In the genomic region with DNA sequence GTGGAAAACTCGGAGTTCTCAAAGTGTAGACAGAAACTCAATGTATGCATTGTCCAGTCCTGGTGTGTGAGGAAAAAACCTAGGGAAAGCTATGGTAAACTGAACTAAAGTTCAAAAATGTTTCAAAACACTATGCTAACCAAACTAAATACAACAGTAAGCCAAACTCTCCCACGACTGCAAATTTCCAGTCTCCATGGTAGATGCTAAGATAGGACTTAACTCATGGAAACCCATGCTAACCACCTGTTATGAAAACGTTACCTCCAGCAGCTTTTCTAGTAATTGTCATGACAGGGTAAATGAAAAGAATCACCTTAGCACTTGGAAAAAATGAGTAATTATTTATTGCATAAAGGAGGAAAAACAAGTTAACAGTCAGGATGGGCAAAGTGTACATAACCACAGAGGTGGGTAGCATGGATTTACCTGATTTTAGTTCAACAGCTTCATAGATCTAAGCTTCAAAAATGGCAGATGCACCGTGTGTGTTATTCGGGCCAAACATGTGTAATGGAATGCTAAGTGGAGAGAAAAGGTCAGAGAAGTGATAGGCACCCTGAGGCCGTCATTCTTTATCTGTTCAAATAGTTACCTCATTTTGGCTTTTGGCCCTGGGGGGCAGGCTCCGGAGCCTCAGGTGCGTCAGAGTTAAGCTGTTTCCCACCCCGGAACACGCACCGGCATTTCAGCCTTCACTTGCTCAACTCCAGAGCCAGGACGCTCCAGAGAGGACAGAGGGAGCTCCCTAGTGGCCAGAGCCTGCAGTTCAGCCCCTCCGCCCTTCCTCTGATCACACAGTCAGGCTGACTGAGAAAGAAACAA, we compare ENCODE assay signal across 1 cellular context.
TF ChIP-seq lines count a peak whose summit lies in the region.

No MANE protein-coding gene starts in this region.

TF ChIP-seq in HepG2, 621 proteins besides CTCF, POLR2A, EP300 and RAD21 (continued from another document and continues in another):
- TF ChIP-seq, protein P1, sequence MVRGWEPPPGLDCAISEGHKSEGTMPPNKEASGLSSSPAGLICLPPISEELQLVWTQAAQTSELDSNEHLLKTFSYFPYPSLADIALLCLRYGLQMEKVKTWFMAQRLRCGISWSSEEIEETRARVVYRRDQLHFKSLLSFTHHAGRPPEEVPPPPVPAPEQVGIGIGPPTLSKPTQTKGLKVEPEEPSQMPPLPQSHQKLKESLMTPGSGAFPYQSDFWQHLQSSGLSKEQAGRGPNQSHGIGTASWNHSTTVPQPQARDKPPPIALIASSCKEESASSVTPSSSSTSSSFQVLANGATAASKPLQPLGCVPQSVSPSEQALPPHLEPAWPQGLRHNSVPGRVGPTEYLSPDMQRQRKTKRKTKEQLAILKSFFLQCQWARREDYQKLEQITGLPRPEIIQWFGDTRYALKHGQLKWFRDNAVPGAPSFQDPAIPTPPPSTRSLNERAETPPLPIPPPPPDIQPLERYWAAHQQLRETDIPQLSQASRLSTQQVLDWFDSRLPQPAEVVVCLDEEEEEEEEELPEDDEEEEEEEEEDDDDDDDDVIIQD (CRISPR knock-in tag; IDR thresholded peaks at IDR 0.05; ENCODE audit: low read depth), result peak; percentile 61; the same call in 1 of the 2 replicates
- TF ChIP-seq, protein P2, sequence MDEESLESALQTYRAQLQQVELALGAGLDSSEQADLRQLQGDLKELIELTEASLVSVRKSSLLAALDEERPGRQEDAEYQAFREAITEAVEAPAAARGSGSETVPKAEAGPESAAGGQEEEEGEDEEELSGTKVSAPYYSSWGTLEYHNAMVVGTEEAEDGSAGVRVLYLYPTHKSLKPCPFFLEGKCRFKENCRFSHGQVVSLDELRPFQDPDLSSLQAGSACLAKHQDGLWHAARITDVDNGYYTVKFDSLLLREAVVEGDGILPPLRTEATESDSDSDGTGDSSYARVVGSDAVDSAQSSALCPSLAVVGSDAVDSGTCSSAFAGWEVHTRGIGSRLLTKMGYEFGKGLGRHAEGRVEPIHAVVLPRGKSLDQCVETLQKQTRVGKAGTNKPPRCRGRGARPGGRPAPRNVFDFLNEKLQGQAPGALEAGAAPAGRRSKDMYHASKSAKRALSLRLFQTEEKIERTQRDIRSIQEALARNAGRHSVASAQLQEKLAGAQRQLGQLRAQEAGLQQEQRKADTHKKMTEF (CRISPR knock-in tag; IDR thresholded peaks at IDR 0.05), result peak; percentile 71
- peak; percentile 92; the same call in 1 of the 2 replicates for TF ChIP-seq ZKSCAN8 (CRISPR knock-in tag; IDR thresholded peaks at IDR 0.05; ENCODE audit: borderline replicate concordance)
- TF ChIP-seq AGO1 (IDR thresholded peaks at IDR 0.05; ENCODE audit: low read depth, low read length, poor library complexity, severe bottlenecking), result no peak
- TF ChIP-seq NR2F1 (CRISPR knock-in tag; IDR thresholded peaks at IDR 0.05), result no peak
- TF ChIP-seq KDM3A (CRISPR knock-in tag; IDR thresholded peaks at IDR 0.05; ENCODE audit: low read depth), result peak; percentile 96
- TF ChIP-seq, protein P3, sequence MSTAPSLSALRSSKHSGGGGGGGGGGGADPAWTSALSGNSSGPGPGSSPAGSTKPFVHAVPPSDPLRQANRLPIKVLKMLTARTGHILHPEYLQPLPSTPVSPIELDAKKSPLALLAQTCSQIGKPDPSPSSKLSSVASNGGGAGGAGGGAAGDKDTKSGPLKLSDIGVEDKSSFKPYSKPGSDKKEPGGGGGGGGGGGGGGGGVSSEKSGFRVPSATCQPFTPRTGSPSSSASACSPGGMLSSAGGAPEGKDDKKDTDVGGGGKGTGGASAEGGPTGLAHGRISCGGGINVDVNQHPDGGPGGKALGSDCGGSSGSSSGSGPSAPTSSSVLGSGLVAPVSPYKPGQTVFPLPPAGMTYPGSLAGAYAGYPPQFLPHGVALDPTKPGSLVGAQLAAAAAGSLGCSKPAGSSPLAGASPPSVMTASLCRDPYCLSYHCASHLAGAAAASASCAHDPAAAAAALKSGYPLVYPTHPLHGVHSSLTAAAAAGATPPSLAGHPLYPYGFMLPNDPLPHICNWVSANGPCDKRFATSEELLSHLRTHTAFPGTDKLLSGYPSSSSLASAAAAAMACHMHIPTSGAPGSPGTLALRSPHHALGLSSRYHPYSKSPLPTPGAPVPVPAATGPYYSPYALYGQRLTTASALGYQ (CRISPR knock-in tag; IDR thresholded peaks at IDR 0.05), result no peak; the same call in 1 of the 2 replicates
- TF ChIP-seq, protein P4, sequence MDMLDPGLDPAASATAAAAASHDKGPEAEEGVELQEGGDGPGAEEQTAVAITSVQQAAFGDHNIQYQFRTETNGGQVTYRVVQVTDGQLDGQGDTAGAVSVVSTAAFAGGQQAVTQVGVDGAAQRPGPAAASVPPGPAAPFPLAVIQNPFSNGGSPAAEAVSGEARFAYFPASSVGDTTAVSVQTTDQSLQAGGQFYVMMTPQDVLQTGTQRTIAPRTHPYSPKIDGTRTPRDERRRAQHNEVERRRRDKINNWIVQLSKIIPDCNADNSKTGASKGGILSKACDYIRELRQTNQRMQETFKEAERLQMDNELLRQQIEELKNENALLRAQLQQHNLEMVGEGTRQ (IDR thresholded peaks at IDR 0.05; ENCODE audit: low read depth, low read length), result no peak
- TF ChIP-seq, protein P4 (CRISPR knock-in tag; IDR thresholded peaks at IDR 0.05; ENCODE audit: borderline replicate concordance), result no peak
- TF ChIP-seq ZNF326 (CRISPR knock-in tag; IDR thresholded peaks at IDR 0.05; ENCODE audit: borderline replicate concordance), result no peak
- no peak for TF ChIP-seq WIZ (CRISPR knock-in tag; IDR thresholded peaks at IDR 0.05)
- TF ChIP-seq, protein P5, sequence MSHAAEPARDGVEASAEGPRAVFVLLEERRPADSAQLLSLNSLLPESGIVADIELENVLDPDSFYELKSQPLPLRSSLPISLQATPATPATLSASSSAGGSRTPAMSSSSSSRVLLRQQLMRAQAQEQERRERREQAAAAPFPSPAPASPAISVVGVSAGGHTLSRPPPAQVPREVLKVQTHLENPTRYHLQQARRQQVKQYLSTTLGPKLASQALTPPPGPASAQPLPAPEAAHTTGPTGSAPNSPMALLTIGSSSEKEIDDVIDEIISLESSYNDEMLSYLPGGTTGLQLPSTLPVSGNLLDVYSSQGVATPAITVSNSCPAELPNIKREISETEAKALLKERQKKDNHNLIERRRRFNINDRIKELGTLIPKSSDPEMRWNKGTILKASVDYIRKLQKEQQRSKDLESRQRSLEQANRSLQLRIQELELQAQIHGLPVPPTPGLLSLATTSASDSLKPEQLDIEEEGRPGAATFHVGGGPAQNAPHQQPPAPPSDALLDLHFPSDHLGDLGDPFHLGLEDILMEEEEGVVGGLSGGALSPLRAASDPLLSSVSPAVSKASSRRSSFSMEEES (CRISPR knock-in tag; IDR thresholded peaks at IDR 0.05), result peak; percentile 62
- peak; percentile 9 for TF ChIP-seq SKI (IDR thresholded peaks at IDR 0.05; ENCODE audit: partially characterized antibody)
- no peak for TF ChIP-seq RBFOX2 (IDR thresholded peaks at IDR 0.05; ENCODE audit: low read depth, low read length)
- TF ChIP-seq GTF3A (CRISPR knock-in tag; conservative IDR thresholded peaks at IDR 0.05), result peak; percentile 97
- 0 out of 2 replicates have a peak, but pooled peaks have one; percentile 22 for TF ChIP-seq ZBTB8A (CRISPR knock-in tag; IDR thresholded peaks at IDR 0.05; ENCODE audit: borderline replicate concordance, low read depth)
- TF ChIP-seq NONO (IDR thresholded peaks at IDR 0.05), result no peak
- no peak; the same call in 1 of the 2 replicates for TF ChIP-seq NONO (CRISPR knock-in tag; conservative IDR thresholded peaks at IDR 0.05)
- TF ChIP-seq CREM (IDR thresholded peaks at IDR 0.05), result peak; percentile 54; the same call in 1 of the 2 replicates
- no peak for TF ChIP-seq CREM (CRISPR knock-in tag; IDR thresholded peaks at IDR 0.05)
- TF ChIP-seq ARNTL (CRISPR knock-in tag; IDR thresholded peaks at IDR 0.05), result peak; percentile 79
- TF ChIP-seq ZKSCAN1 (IDR thresholded peaks at IDR 0.05; ENCODE audit: low read length), result peak; percentile 95
- TF ChIP-seq, protein P6, sequence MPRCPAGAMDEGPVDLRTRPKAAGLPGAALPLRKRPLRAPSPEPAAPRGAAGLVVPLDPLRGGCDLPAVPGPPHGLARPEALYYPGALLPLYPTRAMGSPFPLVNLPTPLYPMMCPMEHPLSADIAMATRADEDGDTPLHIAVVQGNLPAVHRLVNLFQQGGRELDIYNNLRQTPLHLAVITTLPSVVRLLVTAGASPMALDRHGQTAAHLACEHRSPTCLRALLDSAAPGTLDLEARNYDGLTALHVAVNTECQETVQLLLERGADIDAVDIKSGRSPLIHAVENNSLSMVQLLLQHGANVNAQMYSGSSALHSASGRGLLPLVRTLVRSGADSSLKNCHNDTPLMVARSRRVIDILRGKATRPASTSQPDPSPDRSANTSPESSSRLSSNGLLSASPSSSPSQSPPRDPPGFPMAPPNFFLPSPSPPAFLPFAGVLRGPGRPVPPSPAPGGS (CRISPR knock-in tag; IDR thresholded peaks at IDR 0.05), result peak; percentile 70
- TF ChIP-seq YY1 (IDR thresholded peaks at IDR 0.05; ENCODE audit: insufficient read depth, insufficient replicate concordance, low read depth, low read length), result peak; percentile 78
- TF ChIP-seq ZSCAN22 (CRISPR knock-in tag; IDR thresholded peaks at IDR 0.05), result no peak
- peak; percentile 86; the same call in 1 of the 2 replicates for TF ChIP-seq ZKSCAN5 (CRISPR knock-in tag; IDR thresholded peaks at IDR 0.05)
- TF ChIP-seq, protein P7, sequence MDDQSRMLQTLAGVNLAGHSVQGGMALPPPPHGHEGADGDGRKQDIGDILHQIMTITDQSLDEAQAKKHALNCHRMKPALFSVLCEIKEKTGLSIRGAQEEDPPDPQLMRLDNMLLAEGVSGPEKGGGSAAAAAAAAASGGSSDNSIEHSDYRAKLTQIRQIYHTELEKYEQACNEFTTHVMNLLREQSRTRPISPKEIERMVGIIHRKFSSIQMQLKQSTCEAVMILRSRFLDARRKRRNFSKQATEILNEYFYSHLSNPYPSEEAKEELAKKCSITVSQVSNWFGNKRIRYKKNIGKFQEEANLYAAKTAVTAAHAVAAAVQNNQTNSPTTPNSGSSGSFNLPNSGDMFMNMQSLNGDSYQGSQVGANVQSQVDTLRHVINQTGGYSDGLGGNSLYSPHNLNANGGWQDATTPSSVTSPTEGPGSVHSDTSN (CRISPR knock-in tag; IDR thresholded peaks at IDR 0.05; ENCODE audit: borderline replicate concordance), result peak; percentile 59; the same call in 1 of the 2 replicates
- TF ChIP-seq, protein P8, sequence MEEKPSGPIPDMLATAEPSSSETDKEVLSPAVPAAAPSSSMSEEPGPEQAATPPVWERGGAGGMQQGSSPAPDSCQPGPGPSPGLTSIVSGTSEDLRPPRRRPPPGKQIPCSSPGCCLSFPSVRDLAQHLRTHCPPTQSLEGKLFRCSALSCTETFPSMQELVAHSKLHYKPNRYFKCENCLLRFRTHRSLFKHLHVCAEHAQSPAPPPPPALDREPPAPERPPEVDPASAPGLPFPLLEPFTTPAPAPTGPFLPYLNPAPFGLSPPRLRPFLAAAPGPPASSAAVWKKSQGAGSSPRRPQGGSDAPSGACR (CRISPR knock-in tag; IDR thresholded peaks at IDR 0.05), result no peak; the same call in 1 of the 2 replicates
- TF ChIP-seq, protein P9, sequence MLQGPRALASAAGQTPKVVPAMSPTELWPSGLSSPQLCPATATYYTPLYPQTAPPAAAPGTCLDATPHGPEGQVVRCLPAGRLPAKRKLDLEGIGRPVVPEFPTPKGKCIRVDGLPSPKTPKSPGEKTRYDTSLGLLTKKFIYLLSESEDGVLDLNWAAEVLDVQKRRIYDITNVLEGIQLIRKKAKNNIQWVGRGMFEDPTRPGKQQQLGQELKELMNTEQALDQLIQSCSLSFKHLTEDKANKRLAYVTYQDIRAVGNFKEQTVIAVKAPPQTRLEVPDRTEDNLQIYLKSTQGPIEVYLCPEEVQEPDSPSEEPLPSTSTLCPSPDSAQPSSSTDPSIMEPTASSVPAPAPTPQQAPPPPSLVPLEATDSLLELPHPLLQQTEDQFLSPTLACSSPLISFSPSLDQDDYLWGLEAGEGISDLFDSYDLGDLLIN (CRISPR knock-in tag; IDR thresholded peaks at IDR 0.05; ENCODE audit: borderline replicate concordance), result no peak
- TF ChIP-seq CREB1 (IDR thresholded peaks at IDR 0.05), result 0 out of 2 replicates have a peak, but pooled peaks have one; percentile 51
- TF ChIP-seq CREB1 (CRISPR knock-in tag; IDR thresholded peaks at IDR 0.05), result peak; percentile 56
- TF ChIP-seq HNF4A (CRISPR knock-in tag; IDR thresholded peaks at IDR 0.05), result peak; percentile 68
- TF ChIP-seq ZNF205 (CRISPR knock-in tag; IDR thresholded peaks at IDR 0.05), result 0 out of 2 replicates have a peak, but pooled peaks have one; percentile 56
- TF ChIP-seq POLR2AphosphoS2 (IDR thresholded peaks at IDR 0.05; ENCODE audit: low read depth, low read length), result no peak
- TF ChIP-seq NFRKB (IDR thresholded peaks at IDR 0.05), result no peak
- TF ChIP-seq ZNF382 (CRISPR knock-in tag; IDR thresholded peaks at IDR 0.05; ENCODE audit: borderline replicate concordance), result no peak
- TF ChIP-seq, protein P10, sequence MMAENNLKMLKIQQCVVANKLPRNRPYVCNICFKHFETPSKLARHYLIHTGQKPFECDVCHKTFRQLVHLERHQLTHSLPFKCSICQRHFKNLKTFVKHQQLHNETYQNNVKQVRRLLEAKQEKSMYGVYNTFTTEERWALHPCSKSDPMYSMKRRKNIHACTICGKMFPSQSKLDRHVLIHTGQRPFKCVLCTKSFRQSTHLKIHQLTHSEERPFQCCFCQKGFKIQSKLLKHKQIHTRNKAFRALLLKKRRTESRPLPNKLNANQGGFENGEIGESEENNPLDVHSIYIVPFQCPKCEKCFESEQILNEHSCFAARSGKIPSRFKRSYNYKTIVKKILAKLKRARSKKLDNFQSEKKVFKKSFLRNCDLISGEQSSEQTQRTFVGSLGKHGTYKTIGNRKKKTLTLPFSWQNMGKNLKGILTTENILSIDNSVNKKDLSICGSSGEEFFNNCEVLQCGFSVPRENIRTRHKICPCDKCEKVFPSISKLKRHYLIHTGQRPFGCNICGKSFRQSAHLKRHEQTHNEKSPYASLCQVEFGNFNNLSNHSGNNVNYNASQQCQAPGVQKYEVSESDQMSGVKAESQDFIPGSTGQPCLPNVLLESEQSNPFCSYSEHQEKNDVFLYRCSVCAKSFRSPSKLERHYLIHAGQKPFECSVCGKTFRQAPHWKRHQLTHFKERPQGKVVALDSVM (CRISPR knock-in tag; IDR thresholded peaks at IDR 0.05), result no peak
- peak; percentile 78; the same call in 1 of the 2 replicates for TF ChIP-seq KMT2A (CRISPR knock-in tag; IDR thresholded peaks at IDR 0.05)
- TF ChIP-seq MAF1 (CRISPR knock-in tag; IDR thresholded peaks at IDR 0.05; ENCODE audit: borderline replicate concordance), result peak; percentile 71; the same call in 1 of the 2 replicates
- TF ChIP-seq SOX6 (IDR thresholded peaks at IDR 0.05), result no peak
- peak; percentile 67 for TF ChIP-seq SOX6 (CRISPR knock-in tag; IDR thresholded peaks at IDR 0.05)
- no peak for TF ChIP-seq TSC22D2 (CRISPR knock-in tag; IDR thresholded peaks at IDR 0.05; ENCODE audit: borderline replicate concordance)
- TF ChIP-seq, protein P11, sequence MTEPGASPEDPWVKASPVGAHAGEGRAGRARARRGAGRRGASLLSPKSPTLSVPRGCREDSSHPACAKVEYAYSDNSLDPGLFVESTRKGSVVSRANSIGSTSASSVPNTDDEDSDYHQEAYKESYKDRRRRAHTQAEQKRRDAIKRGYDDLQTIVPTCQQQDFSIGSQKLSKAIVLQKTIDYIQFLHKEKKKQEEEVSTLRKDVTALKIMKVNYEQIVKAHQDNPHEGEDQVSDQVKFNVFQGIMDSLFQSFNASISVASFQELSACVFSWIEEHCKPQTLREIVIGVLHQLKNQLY (CRISPR knock-in tag; IDR thresholded peaks at IDR 0.05), result no peak
- TF ChIP-seq ZNF629 (CRISPR knock-in tag; conservative IDR thresholded peaks at IDR 0.05), result 0 out of 2 replicates have a peak, but pooled peaks have one; percentile 35
